Comparison of ENCODE assay signal across 3 cellular contexts in the genomic region with DNA sequence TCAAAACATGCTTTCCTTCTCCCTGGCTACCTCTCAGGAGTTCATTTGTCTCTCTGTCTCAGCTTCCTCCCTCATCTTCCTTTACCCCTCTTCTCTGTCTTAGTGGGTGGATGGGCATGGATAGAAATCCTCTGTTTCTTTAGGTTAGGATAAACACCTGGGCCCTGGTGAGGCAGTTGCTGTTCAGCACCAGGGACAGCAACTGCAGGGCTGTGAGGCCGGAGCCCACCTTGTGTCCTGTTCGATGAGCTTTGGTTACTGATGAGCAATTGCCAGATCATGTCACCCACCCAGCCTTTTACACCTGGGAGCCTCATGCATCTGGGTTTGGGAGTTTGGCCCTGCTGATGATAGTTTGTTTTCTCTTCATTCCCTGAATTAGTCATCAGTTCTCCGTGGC.
A peak's percentile ranks its signal among the peaks of the same experiment; 100 is the strongest.
TF ChIP-seq lines count a peak whose summit lies in the region.

No MANE protein-coding gene starts in this region.

TF ChIP-seq in A549, 52 proteins besides CTCF, POLR2A, EP300 and RAD21:
- no peak for TF ChIP-seq CBX2 (IDR thresholded peaks at IDR 0.05; ENCODE audit: borderline replicate concordance, low read depth)
- TF ChIP-seq, protein P1, sequence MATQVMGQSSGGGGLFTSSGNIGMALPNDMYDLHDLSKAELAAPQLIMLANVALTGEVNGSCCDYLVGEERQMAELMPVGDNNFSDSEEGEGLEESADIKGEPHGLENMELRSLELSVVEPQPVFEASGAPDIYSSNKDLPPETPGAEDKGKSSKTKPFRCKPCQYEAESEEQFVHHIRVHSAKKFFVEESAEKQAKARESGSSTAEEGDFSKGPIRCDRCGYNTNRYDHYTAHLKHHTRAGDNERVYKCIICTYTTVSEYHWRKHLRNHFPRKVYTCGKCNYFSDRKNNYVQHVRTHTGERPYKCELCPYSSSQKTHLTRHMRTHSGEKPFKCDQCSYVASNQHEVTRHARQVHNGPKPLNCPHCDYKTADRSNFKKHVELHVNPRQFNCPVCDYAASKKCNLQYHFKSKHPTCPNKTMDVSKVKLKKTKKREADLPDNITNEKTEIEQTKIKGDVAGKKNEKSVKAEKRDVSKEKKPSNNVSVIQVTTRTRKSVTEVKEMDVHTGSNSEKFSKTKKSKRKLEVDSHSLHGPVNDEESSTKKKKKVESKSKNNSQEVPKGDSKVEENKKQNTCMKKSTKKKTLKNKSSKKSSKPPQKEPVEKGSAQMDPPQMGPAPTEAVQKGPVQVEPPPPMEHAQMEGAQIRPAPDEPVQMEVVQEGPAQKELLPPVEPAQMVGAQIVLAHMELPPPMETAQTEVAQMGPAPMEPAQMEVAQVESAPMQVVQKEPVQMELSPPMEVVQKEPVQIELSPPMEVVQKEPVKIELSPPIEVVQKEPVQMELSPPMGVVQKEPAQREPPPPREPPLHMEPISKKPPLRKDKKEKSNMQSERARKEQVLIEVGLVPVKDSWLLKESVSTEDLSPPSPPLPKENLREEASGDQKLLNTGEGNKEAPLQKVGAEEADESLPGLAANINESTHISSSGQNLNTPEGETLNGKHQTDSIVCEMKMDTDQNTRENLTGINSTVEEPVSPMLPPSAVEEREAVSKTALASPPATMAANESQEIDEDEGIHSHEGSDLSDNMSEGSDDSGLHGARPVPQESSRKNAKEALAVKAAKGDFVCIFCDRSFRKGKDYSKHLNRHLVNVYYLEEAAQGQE (IDR thresholded peaks at IDR 0.05): peak; percentile 87

TF ChIP-seq in HEK293, 187 proteins besides CTCF, POLR2A, EP300 and RAD21:
- TF ChIP-seq, protein P1 (tag by site-specific recombination; IDR thresholded peaks at IDR 0.05): peak; percentile 94
- TF ChIP-seq SETDB1 (IDR thresholded peaks at IDR 0.05; ENCODE audit: insufficient read length, low read length): no peak
TF ChIP-seq in HEK293: peak in this region for 1.

TF ChIP-seq in HepG2, 621 proteins besides CTCF, POLR2A, EP300 and RAD21:
- TF ChIP-seq ZNF547 (CRISPR knock-in tag; IDR thresholded peaks at IDR 0.05) (no peak), ZKSCAN5 (CRISPR knock-in tag; IDR thresholded peaks at IDR 0.05) (no peak), NFRKB (IDR thresholded peaks at IDR 0.05) (no peak), ZFYVE20 (CRISPR knock-in tag; IDR thresholded peaks at IDR 0.05; ENCODE audit: borderline replicate concordance, low read depth) (no peak), HMGXB3 (CRISPR knock-in tag; IDR thresholded peaks at IDR 0.05; ENCODE audit: borderline replicate concordance) (no peak), KDM5A (IDR thresholded peaks at IDR 0.05; ENCODE audit: borderline replicate concordance, low read length) (no peak), MTA3 (CRISPR knock-in tag; IDR thresholded peaks at IDR 0.05) (no peak), ZNF775 (CRISPR knock-in tag; IDR thresholded peaks at IDR 0.05; ENCODE audit: borderline replicate concordance) (no peak), CHD2 (IDR thresholded peaks at IDR 0.05; ENCODE audit: low read depth, low read length) (no peak), CENPBD1 (CRISPR knock-in tag; IDR thresholded peaks at IDR 0.05; ENCODE audit: borderline replicate concordance, low read depth) (no peak), MIER2 (CRISPR knock-in tag; IDR thresholded peaks at IDR 0.05) (peak; percentile 92)
- TF ChIP-seq, protein P2, sequence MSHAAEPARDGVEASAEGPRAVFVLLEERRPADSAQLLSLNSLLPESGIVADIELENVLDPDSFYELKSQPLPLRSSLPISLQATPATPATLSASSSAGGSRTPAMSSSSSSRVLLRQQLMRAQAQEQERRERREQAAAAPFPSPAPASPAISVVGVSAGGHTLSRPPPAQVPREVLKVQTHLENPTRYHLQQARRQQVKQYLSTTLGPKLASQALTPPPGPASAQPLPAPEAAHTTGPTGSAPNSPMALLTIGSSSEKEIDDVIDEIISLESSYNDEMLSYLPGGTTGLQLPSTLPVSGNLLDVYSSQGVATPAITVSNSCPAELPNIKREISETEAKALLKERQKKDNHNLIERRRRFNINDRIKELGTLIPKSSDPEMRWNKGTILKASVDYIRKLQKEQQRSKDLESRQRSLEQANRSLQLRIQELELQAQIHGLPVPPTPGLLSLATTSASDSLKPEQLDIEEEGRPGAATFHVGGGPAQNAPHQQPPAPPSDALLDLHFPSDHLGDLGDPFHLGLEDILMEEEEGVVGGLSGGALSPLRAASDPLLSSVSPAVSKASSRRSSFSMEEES (CRISPR knock-in tag; IDR thresholded peaks at IDR 0.05): 0 out of 2 replicates have a peak, but pooled peaks have one; percentile 28
- TF ChIP-seq, protein P1 (IDR thresholded peaks at IDR 0.05; ENCODE audit: borderline replicate concordance in 1 of 2, low read depth in 1 of 2, low read length in 2 of 2): peak; percentile 83 to 94
- TF ChIP-seq, protein P3, sequence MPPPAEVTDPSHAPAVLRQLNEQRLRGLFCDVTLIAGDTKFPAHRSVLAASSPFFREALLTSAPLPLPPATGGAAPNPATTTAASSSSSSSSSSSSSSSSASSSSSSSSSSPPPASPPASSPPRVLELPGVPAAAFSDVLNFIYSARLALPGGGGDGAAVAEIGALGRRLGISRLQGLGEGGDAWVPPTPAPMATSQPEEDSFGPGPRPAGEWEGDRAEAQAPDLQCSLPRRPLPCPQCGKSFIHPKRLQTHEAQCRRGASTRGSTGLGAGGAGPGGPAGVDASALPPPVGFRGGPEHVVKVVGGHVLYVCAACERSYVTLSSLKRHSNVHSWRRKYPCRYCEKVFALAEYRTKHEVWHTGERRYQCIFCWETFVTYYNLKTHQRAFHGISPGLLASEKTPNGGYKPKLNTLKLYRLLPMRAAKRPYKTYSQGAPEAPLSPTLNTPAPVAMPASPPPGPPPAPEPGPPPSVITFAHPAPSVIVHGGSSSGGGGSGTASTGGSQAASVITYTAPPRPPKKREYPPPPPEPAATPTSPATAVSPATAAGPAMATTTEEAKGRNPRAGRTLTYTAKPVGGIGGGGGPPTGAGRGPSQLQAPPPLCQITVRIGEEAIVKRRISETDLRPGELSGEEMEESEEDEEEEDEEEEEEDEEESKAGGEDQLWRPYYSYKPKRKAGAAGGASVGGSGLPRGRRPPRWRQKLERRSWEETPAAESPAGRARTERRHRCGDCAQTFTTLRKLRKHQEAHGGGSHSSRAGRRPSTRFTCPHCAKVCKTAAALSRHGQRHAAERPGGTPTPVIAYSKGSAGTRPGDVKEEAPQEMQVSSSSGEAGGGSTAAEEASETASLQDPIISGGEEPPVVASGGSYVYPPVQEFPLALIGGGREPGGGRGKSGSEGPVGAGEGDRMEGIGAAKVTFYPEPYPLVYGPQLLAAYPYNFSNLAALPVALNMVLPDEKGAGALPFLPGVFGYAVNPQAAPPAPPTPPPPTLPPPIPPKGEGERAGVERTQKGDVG (CRISPR knock-in tag; IDR thresholded peaks at IDR 0.05; ENCODE audit: borderline replicate concordance): no peak
